Comparison of ENCODE assay signal across 8 cellular contexts in the genomic region with DNA sequence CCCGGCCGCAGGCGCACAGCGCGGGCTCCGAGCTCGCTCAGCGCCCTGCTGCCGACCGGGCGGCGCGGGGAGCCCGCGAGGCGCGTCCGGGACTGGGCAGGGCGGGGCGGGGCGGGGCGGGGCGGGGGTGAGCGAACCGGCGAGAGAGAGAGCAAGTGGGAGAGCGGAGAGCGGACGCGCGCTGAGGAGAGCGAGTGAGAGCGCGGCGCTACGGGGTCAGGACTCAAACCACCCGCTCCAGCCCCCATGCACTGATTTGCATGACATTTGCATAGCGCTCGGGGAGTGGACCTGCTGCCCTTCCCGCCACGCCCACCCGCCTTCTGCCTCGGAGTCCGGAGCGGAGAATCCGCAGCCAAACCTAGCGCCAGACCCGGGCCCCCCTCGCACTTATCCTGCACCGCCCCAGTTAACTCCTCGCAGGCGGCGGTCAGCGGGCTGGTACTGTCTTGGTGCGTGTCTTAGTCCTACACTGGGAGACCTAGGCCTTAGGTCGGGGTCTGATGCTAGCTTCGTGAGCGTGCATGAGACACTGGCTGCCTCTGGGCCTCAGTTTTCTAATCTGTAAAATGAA. TPM values are rescaled to one million over a fixed set of nuclear protein-coding genes. Genes with fewer than 3 reads are reported as not detected.
DNase-seq lines count a peak whose midpoint lies in the region; ATAC-seq, FAIRE-seq and TF ChIP-seq lines count a peak whose summit lies in the region.

A gene with protein sequence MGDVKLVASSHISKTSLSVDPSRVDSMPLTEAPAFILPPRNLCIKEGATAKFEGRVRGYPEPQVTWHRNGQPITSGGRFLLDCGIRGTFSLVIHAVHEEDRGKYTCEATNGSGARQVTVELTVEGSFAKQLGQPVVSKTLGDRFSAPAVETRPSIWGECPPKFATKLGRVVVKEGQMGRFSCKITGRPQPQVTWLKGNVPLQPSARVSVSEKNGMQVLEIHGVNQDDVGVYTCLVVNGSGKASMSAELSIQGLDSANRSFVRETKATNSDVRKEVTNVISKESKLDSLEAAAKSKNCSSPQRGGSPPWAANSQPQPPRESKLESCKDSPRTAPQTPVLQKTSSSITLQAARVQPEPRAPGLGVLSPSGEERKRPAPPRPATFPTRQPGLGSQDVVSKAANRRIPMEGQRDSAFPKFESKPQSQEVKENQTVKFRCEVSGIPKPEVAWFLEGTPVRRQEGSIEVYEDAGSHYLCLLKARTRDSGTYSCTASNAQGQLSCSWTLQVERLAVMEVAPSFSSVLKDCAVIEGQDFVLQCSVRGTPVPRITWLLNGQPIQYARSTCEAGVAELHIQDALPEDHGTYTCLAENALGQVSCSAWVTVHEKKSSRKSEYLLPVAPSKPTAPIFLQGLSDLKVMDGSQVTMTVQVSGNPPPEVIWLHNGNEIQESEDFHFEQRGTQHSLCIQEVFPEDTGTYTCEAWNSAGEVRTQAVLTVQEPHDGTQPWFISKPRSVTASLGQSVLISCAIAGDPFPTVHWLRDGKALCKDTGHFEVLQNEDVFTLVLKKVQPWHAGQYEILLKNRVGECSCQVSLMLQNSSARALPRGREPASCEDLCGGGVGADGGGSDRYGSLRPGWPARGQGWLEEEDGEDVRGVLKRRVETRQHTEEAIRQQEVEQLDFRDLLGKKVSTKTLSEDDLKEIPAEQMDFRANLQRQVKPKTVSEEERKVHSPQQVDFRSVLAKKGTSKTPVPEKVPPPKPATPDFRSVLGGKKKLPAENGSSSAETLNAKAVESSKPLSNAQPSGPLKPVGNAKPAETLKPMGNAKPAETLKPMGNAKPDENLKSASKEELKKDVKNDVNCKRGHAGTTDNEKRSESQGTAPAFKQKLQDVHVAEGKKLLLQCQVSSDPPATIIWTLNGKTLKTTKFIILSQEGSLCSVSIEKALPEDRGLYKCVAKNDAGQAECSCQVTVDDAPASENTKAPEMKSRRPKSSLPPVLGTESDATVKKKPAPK (N-terminal part only) (minus strand): TSS at position 75 of the 574 bp plus-strand sequence. CDS start 90,491 bp downstream, outside the sequence.

- H3K9me3 Mint-ChIP-seq in T-helper 2 cell treated with Interferon-gamma antibody and Interleukin-4, amounts not matched to agents 5 μg/mL and 100 μg/mL, for 36 hours, result no peaks in the 10 kb centered on the region

- peak within 1 kb of the TSS; percentile 62 for H3K18ac ChIP-seq in H1 (ENCODE audit: extremely low read depth, low read length)

- H3K36me3 ChIP-seq in H1 (ENCODE audit: control insufficient read depth in 2 of 4, insufficient read depth in 4 of 4, low read length in 3 of 4), result no peaks in the 10 kb centered on the region
- H3K36me3 ChIP-seq in lung (ENCODE audit: control insufficient read depth in 2 of 2, insufficient read depth in 2 of 2, low read length in 2 of 2), result no peaks in the 10 kb centered on the region

- no peak within 1 kb of the TSS for H4K91ac ChIP-seq in H1 (replicated peaks; ENCODE audit: insufficient read length, low read length)

- no peak for FAIRE-seq in H1 (lab: Jason Lieb, UNC)

- CTCF ChIA-PET in H1 (lab: Charles Lee; ENCODE audit: partially characterized antibody), result no interaction called here

- H3K4me1 ChIP-seq in H1 (replicated peaks in 1 of 4; ENCODE audit: control insufficient read depth in 3 of 4, insufficient read depth in 4 of 4, low read length in 3 of 4) (peaks cover 0 to 6% (median 3%) of the 10 kb centered on the region in 4 experiments; a peak in 4 of 7 replicates), lung (ENCODE audit: control insufficient read depth in 2 of 2, insufficient read depth in 2 of 2, low read length in 2 of 2) (peaks cover 0 to 6% of the 10 kb centered on the region in 2 donors)

- H3K27me3 ChIP-seq in H1 (replicated peaks in 1 of 4; ENCODE audit: control insufficient read depth in 3 of 4, extremely low read depth in 1 of 4, insufficient read depth in 3 of 4, low read length in 3 of 4) (peaks cover 0 to 9% (median 4%) of the 10 kb centered on the region in 4 experiments; a peak in 3 of 7 replicates), lung (ENCODE audit: control insufficient read depth, insufficient read depth) (no peaks in the 10 kb centered on the region)

- peak within 1 kb of the TSS; percentile 83 for H3K4me3 Mint-ChIP-seq in T-helper 2 cell treated with Interferon-gamma antibody and Interleukin-4, amounts not matched to agents 5 μg/mL and 100 μg/mL, for 36 hours

- peak within 1 kb of the TSS; percentile 66 for H3K56ac ChIP-seq in H1 (replicated peaks; ENCODE audit: insufficient read length, low read depth, low read length)

- peak in 1 of 2 experiments; percentile 65; a peak in 2 of 3 replicates for TF ChIP-seq POLR2A in H1 (IDR thresholded peaks at IDR 0.05; ENCODE audit: control extremely low read depth in 1 of 2, low read depth in 2 of 2, low read length in 2 of 2)

- peak within 1 kb of the TSS; percentile 0 for H3K14ac ChIP-seq in H1 (ENCODE audit: insufficient read length)

- no peak for TF ChIP-seq CTCF in H1 (IDR thresholded peaks at IDR 0.05; ENCODE audit: control extremely low read depth in 1 of 3, insufficient read depth in 1 of 3, low read depth in 1 of 3, low read length in 3 of 3)
- no peak for TF ChIP-seq CTCF in lung (IDR thresholded peaks at IDR 0.05; ENCODE audit: control extremely low read depth, extremely low read depth)

- H3K79me1 ChIP-seq in H1 (ENCODE audit: low read depth, low read length), result no peaks in the 10 kb centered on the region

- no peak within 1 kb of the TSS for H3K4ac ChIP-seq in H1 (replicated peaks; ENCODE audit: insufficient read length, low read depth, low read length)

- no peaks in the 10 kb centered on the region for H3K9me3 ChIP-seq in H1 (ENCODE audit: insufficient read depth in 2 of 2, low read depth in 1 of 2, low read length in 1 of 2)
- no peaks in the 10 kb centered on the region for H3K9me3 ChIP-seq in lung (ENCODE audit: control insufficient read depth in 2 of 2, insufficient read depth in 1 of 2, low read length in 1 of 2)

- WGBS in H1 (ENCODE audit: extremely low coverage in 1 of 2, insufficient coverage in 1 of 2, insufficient read length in 1 of 2, insufficient replicate concordance in 2 of 2, low coverage in 1 of 2, low lambda C conversion rate in 2 of 2, missing lambda C conversion rate in 1 of 2), 2 experiments, result 1% methylated on average over 21 of the region's 58 CpGs; no CpG with 5 or more reads in 1 of the 2 experiments
- WGBS in lung, 2 donors, result 2% methylated on average over 40 to 58 of the region's 58 CpGs

- no peaks in the 10 kb centered on the region for H4K20me1 ChIP-seq in H1 (replicated peaks in 1 of 2; ENCODE audit: control insufficient read depth in 1 of 2, insufficient read depth in 2 of 2, low read length in 2 of 2)

- TF ChIP-seq EP300 in H1 (IDR thresholded peaks at IDR 0.05; ENCODE audit: borderline replicate concordance in 1 of 2, low read depth in 2 of 2, low read length in 2 of 2), result no peak

- H3K9ac ChIP-seq in H1 (replicated peaks in 1 of 4; ENCODE audit: extremely low read depth in 1 of 4, low read depth in 3 of 4, low read length in 3 of 4), result peak within 1 kb of the TSS in 3 of 4 experiments; percentile 42 to 57 (median 55); a peak in 6 of 7 replicates

- H2BK5ac ChIP-seq in H1 (ENCODE audit: low read depth, low read length), result peak within 1 kb of the TSS; percentile 56; the same call in 1 of the 2 replicates

- H3K4me1 Mint-ChIP-seq in T-helper 2 cell treated with Interferon-gamma antibody and Interleukin-4, amounts not matched to agents 5 μg/mL and 100 μg/mL, for 36 hours (ENCODE audit: low read depth), result peaks cover 14% of the 10 kb centered on the region

- H3K23ac ChIP-seq in H1 (ENCODE audit: insufficient read length), result no peak within 1 kb of the TSS

- peak within 1 kb of the TSS; percentile 72 for H4K8ac ChIP-seq in H1 (ENCODE audit: extremely low read depth, insufficient read depth, low read length)

- H3K27ac Mint-ChIP-seq in T-helper 2 cell treated with Interferon-gamma antibody and Interleukin-4, amounts not matched to agents 5 μg/mL and 100 μg/mL, for 36 hours, result no peak within 1 kb of the TSS

- no peak for TF ChIP-seq RAD21 in H1 (IDR thresholded peaks at IDR 0.05 in 1 of 2, conservative IDR thresholded peaks at IDR 0.05 in 1 of 2; ENCODE audit: low read depth in 2 of 2, low read length in 2 of 2)

- peak within 1 kb of the TSS; percentile 36 for H4K5ac ChIP-seq in H1 (ENCODE audit: insufficient read length, low read depth, low read length)

- peak; percentile 52 for ATAC-seq in GM21786 (IDR thresholded peaks at IDR 0.05; ENCODE audit: unreplicated experiment)
- ATAC-seq in lung (ENCODE audit: insufficient read depth, low FRiP score), result peak; percentile 90

- H2BK12ac ChIP-seq in H1 (ENCODE audit: low read depth, low read length), result no peak within 1 kb of the TSS; the same call in 1 of the 2 replicates

- no peak within 1 kb of the TSS for H2BK20ac ChIP-seq in H1 (ENCODE audit: low read length)

- H2BK120ac ChIP-seq in H1 (replicated peaks; ENCODE audit: low read depth, low read length), result no peak within 1 kb of the TSS

- H3K4me3 ChIP-seq in H1 (ENCODE audit: extremely low read depth in 1 of 4, insufficient read depth in 2 of 4, low read depth in 3 of 4, low read length in 4 of 4) (peak within 1 kb of the TSS; percentile 65 to 89 (median 82)), lung (peak within 1 kb of the TSS; percentile 36)

- no peaks in the 10 kb centered on the region for H3K36me3 Mint-ChIP-seq in T-helper 2 cell treated with Interferon-gamma antibody and Interleukin-4, amounts not matched to agents 5 μg/mL and 100 μg/mL, for 36 hours (ENCODE audit: low read depth)

- 0 out of 2 replicates have a peak within 1 kb of the TSS, but pooled peaks have one; percentile 12 for H2BK15ac ChIP-seq in H1 (ENCODE audit: low read length)

- H3K79me2 ChIP-seq in H1 (ENCODE audit: control insufficient read depth in 1 of 2, insufficient read depth in 2 of 2, low read length in 2 of 2), result no peaks in the 10 kb centered on the region

- peak within 1 kb of the TSS; percentile 85 to 93 for H3K4me2 ChIP-seq in H1 (ENCODE audit: insufficient read depth in 1 of 2, low read depth in 2 of 2, low read length in 2 of 2)

- 0 out of 2 replicates have a peak within 1 kb of the TSS, but pooled peaks have one; percentile 95 for H2AFZ ChIP-seq in H1 (ENCODE audit: low read length)

- POLR2A ChIA-PET in H1 (lab: Charles Lee; ENCODE audit: partially characterized antibody), result interaction anchor here (1.5 kb wide), 1 partner anchor 14 kb away, joined by 5 read pairs; no protein-coding TSS in a partner anchor

- H3K23me2 ChIP-seq in H1 (ENCODE audit: low read depth, low read length), result peaks cover 10% of the 10 kb centered on the region

- peaks cover 62% of the 10 kb centered on the region for H3K27me3 Mint-ChIP-seq in T-helper 2 cell treated with Interferon-gamma antibody and Interleukin-4, amounts not matched to agents 5 μg/mL and 100 μg/mL, for 36 hours (ENCODE audit: low read depth)

- no peak within 1 kb of the TSS for H3K27ac ChIP-seq in H1 (ENCODE audit: low read depth, low read length)
- H3K27ac ChIP-seq in lung (ENCODE audit: low read depth in 1 of 2, low read length in 1 of 2), result peak within 1 kb of the TSS in 1 of 2 donors; percentile 55

- no peak within 1 kb of the TSS for H2AK5ac ChIP-seq in H1 (ENCODE audit: low read depth, low read length)

- DNase-seq in DMS53 (lab: John Stamatoyannopoulos, UW) (peak; percentile 92), NCI-H1105 treated with DMSO at 0.1 percent for 48 hours (lab: John Stamatoyannopoulos, UW) (peak; percentile 83), H1 (ENCODE audit: low read depth in 1 of 2, low spot score in 2 of 2) (peak; percentile 87), lung (ENCODE audit: low spot score) (peak; percentile 74), T-helper 9 cell (no peak)
- DNase-seq in T-helper 2 cell treated with Interferon-gamma antibody and Interleukin-4, amounts not matched to agents 5 μg/mL and 100 μg/mL, for 36 hours (ENCODE audit: low spot score), result peak; percentile 63
- DNase-seq in stimulated activated CD8-positive, alpha-beta memory T cell treated with anti-CD3 and anti-CD28 coated beads, Interleukin-4, amount 100 ng/mL, for 48 hours, result peak; percentile 69

RNA-seq across cellular contexts. Expression of the gene that starts here (rescaled TPM):
- total RNA-seq in H1 (2021; fragmentation: NEBNext Ultra II Directional; extraction: Animal tissue kit (Norgen Biotek cat#: 25700)), result 15.5 and 21.3 TPM in 2 replicates
- polyA plus RNA-seq in H1 (2011; rRNA removed), result 7.3 and 11.6 TPM in 2 replicates
- polyA plus RNA-seq in H1 (2011; cell fraction: cytosol; rRNA removed), result 7.0 TPM
- polyA plus RNA-seq in H1 (2011; cell fraction: nucleus; rRNA removed), result 22.5 TPM
- 7.8 to 11.2 TPM (median 9.7 TPM) in 4 replicates for polyA plus RNA-seq in H1 (2012, experiment 1 of 2)
- polyA plus RNA-seq in H1 (2012, experiment 2 of 2), result 0.96 TPM
- 11.4 TPM for polyA plus RNA-seq in H1 (2013, experiment 1 of 2)
- 13.3 TPM for polyA plus RNA-seq in H1 (2013, experiment 2 of 2)
- 31.6 and 34.2 TPM in 2 replicates for polyA minus RNA-seq in H1 (2011; rRNA and poly(A)+ RNA removed)
- polyA minus RNA-seq in H1 (2011; cell fraction: cytosol; rRNA and poly(A)+ RNA removed), result 9.7 TPM
- polyA minus RNA-seq in H1 (2011; cell fraction: nucleus; rRNA and poly(A)+ RNA removed), result 30.5 TPM
- total RNA-seq in lung, result 100 to 1,000 TPM; 172 to 324 TPM
- polyA plus RNA-seq in lung, result 10 to 100 TPM; 23.3 to 51.9 TPM
